Comparison of ENCODE assay signal across 8 cellular contexts in the genomic region with DNA sequence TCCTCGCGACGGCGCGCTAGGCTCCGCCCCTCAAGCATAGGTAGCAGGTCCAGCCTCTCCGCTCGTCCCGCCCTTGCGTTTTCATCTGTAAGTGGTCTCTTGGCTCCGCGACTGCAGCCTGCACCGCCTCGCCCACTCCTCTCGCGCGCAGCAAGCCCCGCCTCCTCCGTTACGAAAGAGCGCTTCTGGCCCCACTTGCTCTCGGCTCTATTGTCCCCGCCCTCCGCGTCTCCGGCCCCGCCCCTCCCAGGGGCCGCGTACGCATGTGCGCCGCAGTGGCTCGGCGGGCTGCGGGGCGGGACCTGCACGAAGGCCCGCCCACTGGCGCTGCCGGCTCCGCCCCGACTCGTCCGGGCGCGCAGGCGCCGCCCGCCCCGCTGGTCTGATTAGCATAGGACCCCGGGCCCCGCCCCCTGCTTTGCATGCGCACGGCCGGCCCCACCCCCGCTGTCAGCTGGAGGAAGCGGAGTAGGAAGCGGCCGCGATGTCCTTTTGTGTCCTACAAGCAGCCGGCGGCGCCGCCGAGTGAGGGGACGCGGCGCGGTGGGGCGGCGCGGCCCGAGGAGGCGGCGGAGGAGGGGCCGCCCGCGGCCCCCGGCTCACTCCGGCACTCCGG. TPM values are rescaled to one million over a fixed set of nuclear protein-coding genes. Genes with fewer than 3 reads are reported as not detected.
DNase-seq lines count a peak whose midpoint lies in the region; ATAC-seq, FAIRE-seq and TF ChIP-seq lines count a peak whose summit lies in the region.

Gene ESRRA (plus strand): TSS at position 450 of the 616 bp plus-strand sequence. CDS start 1,656 bp downstream, outside the sequence.

- no peaks in the 10 kb centered on the region for H3K9me3 ChIP-seq in endothelial cell of umbilical vein (replicated peaks; ENCODE audit: control insufficient read depth, insufficient read depth, low read length)

- no peaks in the 10 kb centered on the region for H3K36me3 ChIP-seq in endothelial cell of umbilical vein (ENCODE audit: control insufficient read depth in 2 of 2, extremely low read depth in 1 of 2, insufficient read depth in 2 of 2, low read length in 2 of 2)

- peaks cover 9% of the 10 kb centered on the region for H3K27me3 Mint-ChIP-seq in IgD-negative memory B cell

- ATAC-seq in GM21576 (IDR thresholded peaks at IDR 0.05; ENCODE audit: unreplicated experiment) = peak; percentile 77

- peak within 1 kb of the TSS; percentile 49 for H3K27ac ChIP-seq in endothelial cell of umbilical vein (ENCODE audit: insufficient read depth, low read depth, low read length)

- peak; percentile 98 for DNase-seq in DMS114 treated with DMSO at 0.1 percent for 48 hours (lab: John Stamatoyannopoulos, UW; ENCODE audit: unreplicated experiment)
- DNase-seq in OCI-M1 (lab: John Stamatoyannopoulos, UW) = peak; percentile 99
- DNase-seq in activated T-cell treated with anti-CD3 and anti-CD28 coated beads for 1 hour (ENCODE audit: low read depth) = peak; percentile 100
- peak; percentile 99 for DNase-seq in endothelial cell of umbilical vein (ENCODE audit: low read depth, low spot score)
- DNase-seq in middle frontal gyrus (ENCODE audit: extremely low spot score, low spot score) = peak; percentile 97
- DNase-seq in stimulated activated CD8-positive, alpha-beta memory T cell treated with anti-CD3 and anti-CD28 coated beads, Interleukin-2, amount 100 ng/mL, for 1 hour (ENCODE audit: low read depth in 2 of 2) = peak; percentile 99 to 100

- CTCF ChIA-PET in endothelial cell of umbilical vein (lab: Charles Lee) = interaction anchor here (0.7 to 6.7 kb wide), 23 partner anchors 10 to 304 kb away, joined by 3 to 413 read pairs (median 8); partner anchors contain the start of genes BAD, FERMT3, KCNK4 and NUDT22

- TF ChIP-seq CTCF in endothelial cell of umbilical vein (IDR thresholded peaks at IDR 0.05; ENCODE audit: extremely low read depth in 1 of 2, insufficient read depth in 1 of 2, low read depth in 1 of 2, low read length in 2 of 2) = no peak

- peak within 1 kb of the TSS; percentile 55 for H3K9ac ChIP-seq in endothelial cell of umbilical vein (replicated peaks; ENCODE audit: extremely low read depth, insufficient read depth, low read length)

- H3K27ac Mint-ChIP-seq in IgD-negative memory B cell = peak within 1 kb of the TSS; percentile 90 to 99 (median 98)

- no peaks in the 10 kb centered on the region for H4K20me1 ChIP-seq in endothelial cell of umbilical vein (replicated peaks; ENCODE audit: control insufficient read depth, extremely low read depth, insufficient read depth, low read length)

- POLR2A ChIA-PET in endothelial cell of umbilical vein (lab: Charles Lee) = interaction anchor here (1.0 to 1.1 kb wide), 2 partner anchors 13 to 79 kb away, joined by 4 to 5 read pairs; partner anchors contain the start of genes NUDT22, PRDX5, TRMT112 and TRPT1

- peak; percentile 97 for FAIRE-seq in endothelial cell of umbilical vein (lab: Jason Lieb, UNC)

- H3K79me2 ChIP-seq in endothelial cell of umbilical vein (ENCODE audit: control insufficient read depth, insufficient read depth, low read length) = peaks cover 10% of the 10 kb centered on the region

- H3K4me3 Mint-ChIP-seq in IgD-negative memory B cell = peak within 1 kb of the TSS; percentile 87 to 99 (median 97)

- dilution Hi-C loops in endothelial cell of umbilical vein (cut with MboI; ENCODE audit: extremely low pct_ligation_motif_present, low sequenced_read_pairs) = no loop called here

- intact Hi-C loops in endothelial cell of umbilical vein (cut with micrococcal nuclease) = loop anchor here (1.0 to 2.0 kb wide), 6 partner anchors 12 to 120 kb away; partner anchors contain the start of genes BAD, FKBP2, GPR137 and TRMT112

- H3K36me3 Mint-ChIP-seq in IgD-negative memory B cell = no peaks in the 10 kb centered on the region

- H3K27me3 ChIP-seq in endothelial cell of umbilical vein (ENCODE audit: control insufficient read depth in 2 of 2, insufficient read depth in 2 of 2, low read length in 2 of 2) = peaks cover 0 to 4% of the 10 kb centered on the region in 2 experiments

- no peaks in the 10 kb centered on the region for H3K9me1 ChIP-seq in endothelial cell of umbilical vein (replicated peaks; ENCODE audit: control insufficient read depth, extremely low read depth, insufficient read depth, low read length)

- no peak for TF ChIP-seq POLR2A in endothelial cell of umbilical vein (IDR thresholded peaks at IDR 0.05; ENCODE audit: low read depth, low read length)

- peak within 1 kb of the TSS; percentile 57 for H2AFZ ChIP-seq in endothelial cell of umbilical vein (ENCODE audit: low read depth, low read length)

- peaks cover 14% of the 10 kb centered on the region for H3K4me1 ChIP-seq in endothelial cell of umbilical vein (ENCODE audit: control insufficient read depth, extremely low read depth, insufficient read depth, low read length)

- no TSS peak for BruUV-seq in endothelial cell of umbilical vein (replicated peaks; lab: Mats Ljungman, UMichigan)

- H3K4me2 ChIP-seq in endothelial cell of umbilical vein (ENCODE audit: insufficient read depth, low read length) = peak within 1 kb of the TSS; percentile 60

- H3K4me3 ChIP-seq in endothelial cell of umbilical vein (replicated peaks in 1 of 3; ENCODE audit: insufficient read depth in 1 of 3, low read depth in 1 of 3, low read length in 3 of 3) = peak within 1 kb of the TSS; percentile 59 to 68 (median 66)

- H3K4me1 Mint-ChIP-seq in IgD-negative memory B cell = peaks cover 9 to 22% (median 17%) of the 10 kb centered on the region in 3 donors

- H3K9me3 Mint-ChIP-seq in IgD-negative memory B cell = no peaks in the 10 kb centered on the region

TF ChIP-seq in endothelial cell of umbilical vein, 7 proteins besides CTCF, POLR2A, EP300 and RAD21:
- TF ChIP-seq POLR2AphosphoS5 (IDR thresholded peaks at IDR 0.05; ENCODE audit: insufficient read depth, low read depth, low read length) = peak; percentile 10
- TF ChIP-seq MYC (IDR thresholded peaks at IDR 0.05; ENCODE audit: low read depth, low read length) = peak; percentile 38
- no peak for TF ChIP-seq FOS (IDR thresholded peaks at IDR 0.05; ENCODE audit: borderline replicate concordance, insufficient read depth, low read length)

RNA-seq across cellular contexts. Expression of gene ESRRA, which starts in this region (rescaled TPM):
- polyA plus RNA-seq in IgD-negative memory B cell (11.2 TPM), endothelial cell of umbilical vein (17.2 and 18.8 TPM in 2 replicates)
- total RNA-seq in endothelial cell of umbilical vein = 37.4 and 38.0 TPM in 2 replicates
- polyA plus RNA-seq in endothelial cell of umbilical vein (2011; cell fraction: cytosol; rRNA removed) = 13.8 and 18.9 TPM in 2 replicates
- polyA plus RNA-seq in endothelial cell of umbilical vein (2011; cell fraction: nucleus; rRNA removed) = 19.8 and 22.3 TPM in 2 replicates
- polyA plus RNA-seq in endothelial cell of umbilical vein (2012) = 15.0 and 26.5 TPM in 2 replicates
- polyA minus RNA-seq in endothelial cell of umbilical vein = 10.6 and 13.0 TPM in 2 replicates
- 45.9 TPM for polyA minus RNA-seq in endothelial cell of umbilical vein (2011; cell fraction: cytosol; rRNA and poly(A)+ RNA removed)
- polyA minus RNA-seq in endothelial cell of umbilical vein (2011; cell fraction: nucleus; rRNA and poly(A)+ RNA removed) = 4.0 and 10.0 TPM in 2 replicates

Comparison
In these comparisons a context has a peak if more than half of its experiments do, and no peak if none do; other contexts are left out.
1. Peak in every context shown above with its lines: DNase-seq, ATAC-seq, H3K4me3 ChIP-seq and H3K27ac ChIP-seq.